ENCODE assay signal across 10 cellular contexts in genomic region chr22:37427128-37427710, GRCh38. TPM values are rescaled to one million over a fixed set of nuclear protein-coding genes. Genes with fewer than 3 reads are reported as not detected.
DNase-seq lines count a peak whose midpoint lies in the region; ATAC-seq and TF ChIP-seq lines count a peak whose summit lies in the region.
"Had no signal": no experiment of that assay in that cellular context is flagged by ENCODE, and none has a peak within 500 bp of the region (broad histone marks: within the 10 kb centered on the region; RNA-seq: fewer than 3 reads in every experiment).

TSS of gene ELFN2 (minus strand) at chr22:37427479. CDS start at chr22:37375534, 51,945 bp downstream.

- 5% methylated on average over 17 of the region's 72 CpGs; no CpG with 5 or more reads in 1 of the 2 donors for WGBS in transverse colon (ENCODE audit: low coverage in 1 of 2), 2 donors

- no peak for TF ChIP-seq EP300 in transverse colon (IDR thresholded peaks at IDR 0.05; ENCODE audit: low read depth)

- H3K27ac Mint-ChIP-seq in activated naive CD4-positive, alpha-beta T cell treated with anti-CD3 and anti-CD28 coated beads for 36 hours, result no peak within 1 kb of the TSS

- H3K27me3 Mint-ChIP-seq in activated naive CD4-positive, alpha-beta T cell treated with anti-CD3 and anti-CD28 coated beads for 36 hours (ENCODE audit: low read depth), result peaks cover 42% of the 10 kb centered on the region

- H3K27ac ChIP-seq in brain microvascular endothelial cell (no peak within 1 kb of the TSS), left lung (no peak within 1 kb of the TSS), transverse colon (no peak within 1 kb of the TSS)
- H3K27ac ChIP-seq: adrenal gland had no signal

- H3K4me3 ChIP-seq in brain microvascular endothelial cell (ENCODE audit: low read depth, low read length) (peak within 1 kb of the TSS; percentile 58), left lung (peak within 1 kb of the TSS; percentile 35 to 37), transverse colon (peak within 1 kb of the TSS in 3 of 4 donors; percentile 13 to 46 (median 34))
- H3K4me3 ChIP-seq: K562 had no signal

- DNase-seq in activated naive CD4-positive, alpha-beta T cell treated with anti-CD3 and anti-CD28 coated beads for 36 hours, result no peak
- DNase-seq in activated naive CD4-positive, alpha-beta T cell (lab: John Stamatoyannopoulos, UW), result no peak
- DNase-seq in brain microvascular endothelial cell, result no peak
- peak in 1 of 2 donors; percentile 79 for DNase-seq in left lung
- no peak for DNase-seq in transverse colon
- no peak for DNase-seq in NCI-H146 treated with DMSO at 0.1 percent for 48 hours (lab: John Stamatoyannopoulos, UW; ENCODE audit: unreplicated experiment)
- no peak for DNase-seq in SHP77 (lab: John Stamatoyannopoulos, UW)

- peak; percentile 32 for ATAC-seq in left lung
- no peak for ATAC-seq in GM18498 (IDR thresholded peaks at IDR 0.05; ENCODE audit: unreplicated experiment)
- ATAC-seq: K562 had no signal

- H3K9me3 ChIP-seq in left lung (no peaks in the 10 kb centered on the region), transverse colon (no peaks in the 10 kb centered on the region)
- H3K9me3 ChIP-seq: adrenal gland had no signal

- no peaks in the 10 kb centered on the region for H3K9me3 Mint-ChIP-seq in activated naive CD4-positive, alpha-beta T cell treated with anti-CD3 and anti-CD28 coated beads for 36 hours

- no peaks in the 10 kb centered on the region for H3K36me3 Mint-ChIP-seq in activated naive CD4-positive, alpha-beta T cell treated with anti-CD3 and anti-CD28 coated beads for 36 hours (ENCODE audit: low read depth)

- H3K27me3 ChIP-seq in brain microvascular endothelial cell (replicated peaks) (peaks cover 4% of the 10 kb centered on the region), left lung (peaks cover 13 to 88% of the 10 kb centered on the region in 2 donors), transverse colon (peaks cover 99% of the 10 kb centered on the region)

- TF ChIP-seq CTCF in brain microvascular endothelial cell (IDR thresholded peaks at IDR 0.05; ENCODE audit: low read depth, low read length, missing control alignments), result no peak
- TF ChIP-seq CTCF in left lung (IDR thresholded peaks at IDR 0.05), result no peak
- no peak for TF ChIP-seq CTCF in transverse colon (IDR thresholded peaks at IDR 0.05)

- peaks cover 10% of the 10 kb centered on the region for H3K4me1 Mint-ChIP-seq in activated naive CD4-positive, alpha-beta T cell treated with anti-CD3 and anti-CD28 coated beads for 36 hours (ENCODE audit: low read depth)

- in situ Hi-C loops in brain microvascular endothelial cell (cut with HindIII; ENCODE audit: low pct_ligation_motif_present, low sequenced_read_pairs) (no loop called here), transverse colon (cut with MboI; ENCODE audit: low pct_ligation_motif_present in 1 of 4, low pct_unique_long_range_greater_than_20kb in 1 of 4, low sequenced_read_pairs in 3 of 4) (no loop called here)

- intact Hi-C loops in activated naive CD4-positive, alpha-beta T cell treated with anti-CD3 and anti-CD28 coated beads for 36 hours (cut with micrococcal nuclease), result no loop called here
- intact Hi-C loops in left lung (cut with DNase I) (loop anchor here in 1 of 2 donors (10.0 kb wide), 1 partner anchor 112 kb away; no protein-coding TSS in a partner anchor), transverse colon (cut with DNase I; ENCODE audit: low total_unique reads) (no loop called here)

- TF ChIP-seq POLR2A in transverse colon (IDR thresholded peaks at IDR 0.05), result no peak

- H3K4me3 Mint-ChIP-seq in activated naive CD4-positive, alpha-beta T cell treated with anti-CD3 and anti-CD28 coated beads for 36 hours, result peak within 1 kb of the TSS; percentile 40

- CTCF ChIA-PET in activated naive CD4-positive, alpha-beta T cell treated with anti-CD3 and anti-CD28 coated beads for 36 hours (lab: Charles Lee), result interaction anchor here (0.7 to 4.8 kb wide), 3 partner anchors 111 to 345 kb away, joined by 5 to 63 read pairs (median 6); no protein-coding TSS in a partner anchor

- peaks cover 0 to 19% of the 10 kb centered on the region in 2 donors for H3K4me1 ChIP-seq in left lung
- H3K4me1 ChIP-seq in transverse colon, result peaks cover 0 to 9% (median 6%) of the 10 kb centered on the region in 4 donors
- H3K4me1 ChIP-seq: adrenal gland had no signal

- no peaks in the 10 kb centered on the region for H3K36me3 ChIP-seq in brain microvascular endothelial cell (replicated peaks)
- no peaks in the 10 kb centered on the region for H3K36me3 ChIP-seq in left lung
- no peaks in the 10 kb centered on the region for H3K36me3 ChIP-seq in transverse colon
- H3K36me3 ChIP-seq: adrenal gland had no signal

RNA-seq across cellular contexts. Expression of gene ELFN2, which starts in this region (rescaled TPM):
- under 1 TPM; 0.57 to 0.79 TPM for total RNA-seq in activated naive CD4-positive, alpha-beta T cell treated with anti-CD3 and anti-CD28 coated beads for 36 hours
- 1 to 10 TPM; 4.2 to 4.9 TPM for total RNA-seq in left lung
- total RNA-seq in transverse colon, result under 1 TPM in 2 of 4 donors, not detected in 2; under 0.01 TPM
- total RNA-seq: K562 had no signal
